Comparison of ENCODE assay signal across 8 cellular contexts in genomic region chr2:231666171-231667095, GRCh38. TPM values are rescaled to one million over a fixed set of nuclear protein-coding genes. Genes with fewer than 3 reads are reported as not detected.
A peak's percentile ranks its signal among the peaks of the same experiment; 100 is the strongest.
DNase-seq lines count a peak whose midpoint lies in the region; ATAC-seq and TF ChIP-seq lines count a peak whose summit lies in the region.

No MANE protein-coding gene starts in this region.

- H3K4me2 ChIP-seq in skeletal muscle satellite cell (ENCODE audit: low read length): peak overlapping the region; percentile 98

- H3K36me3 ChIP-seq in breast epithelium: no peaks in the 10 kb centered on the region
- no peaks in the 10 kb centered on the region for H3K36me3 ChIP-seq in skeletal muscle satellite cell (ENCODE audit: insufficient read depth, low read length)

- H3K4me1 ChIP-seq in breast epithelium: no peaks in the 10 kb centered on the region
- peaks cover 37% of the 10 kb centered on the region for H3K4me1 ChIP-seq in skeletal muscle satellite cell (ENCODE audit: control insufficient read depth, insufficient read depth, low read length)

- H3K27me3 ChIP-seq in breast epithelium (no peaks in the 10 kb centered on the region), skeletal muscle satellite cell (ENCODE audit: control insufficient read depth, insufficient read depth, low read length) (no peaks in the 10 kb centered on the region)

- no peaks in the 10 kb centered on the region for H3K9me3 Mint-ChIP-seq in naive thymus-derived CD8-positive, alpha-beta T cell

- H3K4me3 ChIP-seq in breast epithelium (peak overlapping the region; percentile 45 to 68 (median 46)), skeletal muscle satellite cell (ENCODE audit: low read length) (peak overlapping the region; percentile 75)

- peak overlapping the region in 2 of 10 donors; percentile 68 to 70 for H3K27ac Mint-ChIP-seq in naive thymus-derived CD8-positive, alpha-beta T cell

- POLR2A ChIA-PET in naive thymus-derived CD8-positive, alpha-beta T cell (lab: Charles Lee): interaction anchor here (0.6 to 6.1 kb wide), 7 partner anchors 9 to 48 kb away, joined by 3 to 44 read pairs (median 3); partner anchors contain the start of gene PTMA

- TF ChIP-seq CTCF in GM13976 (IDR thresholded peaks at IDR 0.05; ENCODE audit: borderline replicate concordance, control extremely low read depth, extremely low read depth, insufficient read depth, missing control alignments): no peak
- peak in 1 of 3 donors; percentile 43 for TF ChIP-seq CTCF in breast epithelium (IDR thresholded peaks at IDR 0.05)

- H3K4me1 Mint-ChIP-seq in naive thymus-derived CD8-positive, alpha-beta T cell: peaks cover 6 to 55% (median 14%) of the 10 kb centered on the region in 4 donors

- H3K27ac ChIP-seq in breast epithelium: peak overlapping the region; percentile 95 to 98

- H3K36me3 Mint-ChIP-seq in naive thymus-derived CD8-positive, alpha-beta T cell: peaks cover 0 to under 1% (median 0%) of the 10 kb centered on the region in 3 donors

- H3K4me3 Mint-ChIP-seq in naive thymus-derived CD8-positive, alpha-beta T cell: peak overlapping the region in 2 of 10 donors; percentile 18 to 76

- peak; percentile 51 for ATAC-seq in HG02852 (IDR thresholded peaks at IDR 0.05; ENCODE audit: unreplicated experiment)
- no peak for ATAC-seq in naive thymus-derived CD8-positive, alpha-beta T cell

- no peaks in the 10 kb centered on the region for H3K27me3 Mint-ChIP-seq in naive thymus-derived CD8-positive, alpha-beta T cell

- in situ Hi-C loops in GM13976 (cut with MboI; ENCODE audit: low sequenced_read_pairs, unreplicated experiment): no loop called here

- H3K9me3 ChIP-seq in breast epithelium (no peaks in the 10 kb centered on the region), skeletal muscle satellite cell (replicated peaks; ENCODE audit: low read length) (no peaks in the 10 kb centered on the region)

- peak; percentile 70 for TF ChIP-seq POLR2A in breast epithelium (IDR thresholded peaks at IDR 0.05)

- DNase-seq in A172 (ENCODE audit: low spot score) (peak; percentile 96), GM13976 (ENCODE audit: low spot score) (peak; percentile 85), NCI-H460 (ENCODE audit: extremely low read depth, low read depth) (peak; percentile 93), breast epithelium (ENCODE audit: low spot score in 2 of 2) (peak; percentile 89 to 93), inferior parietal cortex (ENCODE audit: extremely low spot score) (peak; percentile 83)
- no peak for DNase-seq in naive thymus-derived CD8-positive, alpha-beta T cell

- H3K9ac ChIP-seq in skeletal muscle satellite cell (ENCODE audit: low read depth, low read length): peak overlapping the region; percentile 99

- intact Hi-C loops in breast epithelium (cut with DNase I; ENCODE audit: low total_unique reads): loop anchor here (10.0 kb wide), 1 partner anchor 48 kb away; no protein-coding TSS in a partner anchor

RNA-seq across cellular contexts. Expression of gene PTMA, which starts 41.9 kb away (rescaled TPM):
- 1,279 and 1,335 TPM in 2 replicates for total RNA-seq in A172 (2014; rRNA removed; shearing (Covaris generic))
- 1,434 and 1,752 TPM in 2 replicates for total RNA-seq in NCI-H460 (2014; rRNA removed; shearing (Covaris generic))
- 1,011 and 1,252 TPM in 2 replicates for polyA plus RNA-seq in NCI-H460 (2014; cell fraction: nucleus; rRNA removed)
- 1,000 to 10,000 TPM in 1 of 3 donors, 100 to 1,000 TPM in 2; 678 to 1,077 (median 956) TPM for total RNA-seq in breast epithelium
- total RNA-seq in skeletal muscle satellite cell (2012; rRNA removed): 761 and 825 TPM in 2 replicates
- total RNA-seq in naive thymus-derived CD8-positive, alpha-beta T cell: 1,000 to 10,000 TPM; 1,008 to 1,051 TPM
- 1,000 to 10,000 TPM; 1,851 to 2,224 (median 2,052) TPM for polyA plus RNA-seq in naive thymus-derived CD8-positive, alpha-beta T cell

Comparison
In these comparisons a context has a peak if more than half of its experiments do, and no peak if none do; other contexts are left out.
1. DNase-seq: peak in A172 (single experiment), GM13976 (single experiment), NCI-H460 (single experiment), breast epithelium (2 of 2) and inferior parietal cortex (single experiment); none in naive thymus-derived CD8-positive, alpha-beta T cell (0 of 10).